16 cellular contexts compared by ENCODE assay signal in genomic region chr17:20235747-20236146, GRCh38.
"Had no signal": no experiment of that assay in that cellular context is flagged by ENCODE, and none has a peak within 500 bp of the region (broad histone marks: within the 10 kb centered on the region; RNA-seq: fewer than 3 reads in every experiment).

No MANE protein-coding gene starts in this region.

- DNase-seq: activated B cell treated with CpG ODN at 0.5 μM for 24 hours; activated naive CD4-positive, alpha-beta T cell treated with Interleukin-2 at 50 U/mL for 16 hours; left ventricle myocardium superior; mesenchymal stem cell; right cardiac atrium; stimulated activated CD4-positive, alpha-beta T cell treated with anti-CD3 and anti-CD28 coated beads, Interleukin-4, amount 100 ng/mL, for 4 hours; stimulated activated CD8-positive, alpha-beta memory T cell treated with anti-CD3 and anti-CD28 coated beads, Interleukin-4, amount 100 ng/mL, for 48 hours; stimulated activated naive CD4-positive, alpha-beta T cell treated with Interleukin-2 at 50 U/mL for 16 hours had no signal

- H3K27ac ChIP-seq: esophagus muscularis mucosa, skin epidermis, suprapubic skin had no signal

- H3K4me3 Mint-ChIP-seq: activated B cell treated with CpG ODN at 0.5 μM for 24 hours; natural killer cell treated with Interleukin-12 subunit alpha and Interleukin-12 subunit beta and Interleukin-15 and Interleukin-18, amount 100 ng/mL, for 72 hours; type B pancreatic cell had no signal

- H3K27me3 ChIP-seq: esophagus muscularis mucosa, suprapubic skin had no signal

- H3K27ac Mint-ChIP-seq: activated B cell treated with CpG ODN at 0.5 μM for 24 hours; activated T-helper 17 cell treated with anti-CD3 and anti-CD28 coated beads, Interleukin-2, amount 50 U/mL, for 72 hours; progenitor cell of endocrine pancreas; type B pancreatic cell had no signal

- H3K27me3 Mint-ChIP-seq: activated B cell treated with CpG ODN at 0.5 μM for 24 hours; activated T-helper 17 cell treated with anti-CD3 and anti-CD28 coated beads, Interleukin-2, amount 50 U/mL, for 72 hours; natural killer cell treated with Interleukin-12 subunit alpha and Interleukin-12 subunit beta and Interleukin-15 and Interleukin-18, amount 100 ng/mL, for 72 hours; progenitor cell of endocrine pancreas; type B pancreatic cell had no signal

- H3K4me1 Mint-ChIP-seq: activated B cell treated with CpG ODN at 0.5 μM for 24 hours had no signal

- H3K4me1 ChIP-seq: esophagus muscularis mucosa, suprapubic skin had no signal

- FAIRE-seq: astrocyte had no signal

- H3K9me3 Mint-ChIP-seq: activated B cell treated with CpG ODN at 0.5 μM for 24 hours; activated T-helper 17 cell treated with anti-CD3 and anti-CD28 coated beads, Interleukin-2, amount 50 U/mL, for 72 hours; natural killer cell treated with Interleukin-12 subunit alpha and Interleukin-12 subunit beta and Interleukin-15 and Interleukin-18, amount 100 ng/mL, for 72 hours; type B pancreatic cell had no signal

- H3K4me3 ChIP-seq: esophagus muscularis mucosa, skin epidermis, suprapubic skin had no signal

- ATAC-seq: activated T-helper 17 cell treated with anti-CD3 and anti-CD28 coated beads, Interleukin-2, amount 50 U/mL, for 72 hours; natural killer cell treated with Interleukin-12 subunit alpha and Interleukin-12 subunit beta and Interleukin-15 and Interleukin-18, amount 100 ng/mL, for 72 hours; right cardiac atrium had no signal

- H3K9me3 ChIP-seq: esophagus muscularis mucosa, suprapubic skin had no signal
